Comparison of ENCODE assay signal across 10 cellular contexts in genomic region chr1:94599090-94599813, GRCh38. TPM values are rescaled to one million over a fixed set of nuclear protein-coding genes. Genes with fewer than 3 reads are reported as not detected.
A peak's percentile ranks its signal among the peaks of the same experiment; 100 is the strongest.
DNase-seq lines count a peak whose midpoint lies in the region; ATAC-seq and TF ChIP-seq lines count a peak whose summit lies in the region.
"Had no signal": no experiment of that assay in that cellular context is flagged by ENCODE, and none has a peak within 500 bp of the region (broad histone marks: within the 10 kb centered on the region; RNA-seq: fewer than 3 reads in every experiment).

No MANE protein-coding gene starts in this region.

- H3K4me1 ChIP-seq in left ventricle myocardium inferior (peaks cover 6% of the 10 kb centered on the region), SJCRH30 (peaks cover 9% of the 10 kb centered on the region; the same call in 1 of the 2 replicates)

- H3K9me3 ChIP-seq in left ventricle myocardium inferior (replicated peaks), result no peaks in the 10 kb centered on the region
- no peaks in the 10 kb centered on the region for H3K9me3 ChIP-seq in SJCRH30 (replicated peaks)

- intact Hi-C loops in left ventricle myocardium inferior (cut with micrococcal nuclease), result no loop called here

- no peaks in the 10 kb centered on the region for H3K36me3 ChIP-seq in left ventricle myocardium inferior
- no peaks in the 10 kb centered on the region for H3K36me3 ChIP-seq in SJCRH30

- H3K27ac ChIP-seq in left ventricle myocardium inferior (replicated peaks) (no peak overlapping the region), SJCRH30 (no peak overlapping the region)

- H3K4me3 ChIP-seq in astrocyte of the cerebellum (ENCODE audit: low read depth, low read length), result no peak overlapping the region
- no peak overlapping the region for H3K4me3 ChIP-seq in left ventricle myocardium inferior
- no peak overlapping the region for H3K4me3 ChIP-seq in SJCRH30

- in situ Hi-C loops in astrocyte of the cerebellum (cut with HindIII; ENCODE audit: low sequenced_read_pairs), result loop anchor here (5.0 kb wide), 1 partner anchor 52 kb away; no protein-coding TSS in a partner anchor

- TF ChIP-seq CTCF in astrocyte of the cerebellum (IDR thresholded peaks at IDR 0.05; ENCODE audit: low read depth, low read length, missing control alignments) (peak; percentile 63), left ventricle myocardium inferior (IDR thresholded peaks at IDR 0.05; ENCODE audit: borderline replicate concordance) (peak; percentile 68)

- DNase-seq in HT-29 (ENCODE audit: low spot score) (peak; percentile 55), astrocyte of the cerebellum (ENCODE audit: low read depth) (no peak), left ventricle myocardium inferior (no peak), putamen (ENCODE audit: low spot score) (peak; percentile 35), SJCRH30 (no peak), NCI-H524 treated with DMSO at 0.1 percent for 48 hours (lab: John Stamatoyannopoulos, UW) (no peak), NCI-H748 (lab: John Stamatoyannopoulos, UW; ENCODE audit: unreplicated experiment) (no peak)
- DNase-seq: activated CD4-positive, alpha-beta T cell treated with anti-CD3 and anti-CD28 coated beads for 4 hours; NCI-H1436 had no signal

- no peak for ATAC-seq in HG03342 (IDR thresholded peaks at IDR 0.05; ENCODE audit: unreplicated experiment)

- no peaks in the 10 kb centered on the region for H3K27me3 ChIP-seq in left ventricle myocardium inferior (ENCODE audit: low read depth)
- H3K27me3 ChIP-seq in SJCRH30, result no peaks in the 10 kb centered on the region

RNA-seq across cellular contexts. Expression of gene F3, which starts 57.7 kb away (rescaled TPM):
- total RNA-seq in HT-29 (2014; rRNA removed; shearing (Covaris generic)), result 5.5 TPM in 2 replicates
- total RNA-seq in left ventricle myocardium inferior, result 50.8 TPM
- total RNA-seq in SJCRH30 (2014; rRNA removed; shearing (Covaris generic)), result 13.2 and 13.8 TPM in 2 replicates

Comparison
In these comparisons a context has a peak if more than half of its experiments do, and no peak if none do; other contexts are left out.
1. DNase-seq: peak in HT-29 (single experiment) and putamen (single experiment); none in astrocyte of the cerebellum (single experiment), left ventricle myocardium inferior (single experiment), SJCRH30 (0 of 2), NCI-H524 treated with DMSO at 0.1 percent for 48 hours (single experiment) and NCI-H748 (single experiment).